Comparison of ENCODE assay signal across 1 cellular context in genomic region chr17:42702446-42702845, GRCh38.
TF ChIP-seq lines count a peak whose summit lies in the region.

No MANE protein-coding gene starts in this region.

TF ChIP-seq in GM12878, 131 proteins besides CTCF, POLR2A, EP300 and RAD21:
- TF ChIP-seq SPI1 (IDR thresholded peaks at IDR 0.05; ENCODE audit: borderline replicate concordance, insufficient read depth, low read depth, low read length) (peak; percentile 91), EED (IDR thresholded peaks at IDR 0.05; ENCODE audit: low read depth) (peak; percentile 60), SMAD1 (IDR thresholded peaks at IDR 0.05; ENCODE audit: low read depth, partially characterized antibody) (no peak), SMAD5 (IDR thresholded peaks at IDR 0.05; ENCODE audit: low read depth) (no peak), IRF4 (IDR thresholded peaks at IDR 0.05; ENCODE audit: low read depth, low read length) (0 out of 2 replicates have a peak, but pooled peaks have one; percentile 28), NR2F1 (conservative IDR thresholded peaks at IDR 0.05) (no peak)
TF ChIP-seq in GM12878: peak in this region for 3.
